32 cellular contexts compared by ENCODE assay signal in the genomic region with DNA sequence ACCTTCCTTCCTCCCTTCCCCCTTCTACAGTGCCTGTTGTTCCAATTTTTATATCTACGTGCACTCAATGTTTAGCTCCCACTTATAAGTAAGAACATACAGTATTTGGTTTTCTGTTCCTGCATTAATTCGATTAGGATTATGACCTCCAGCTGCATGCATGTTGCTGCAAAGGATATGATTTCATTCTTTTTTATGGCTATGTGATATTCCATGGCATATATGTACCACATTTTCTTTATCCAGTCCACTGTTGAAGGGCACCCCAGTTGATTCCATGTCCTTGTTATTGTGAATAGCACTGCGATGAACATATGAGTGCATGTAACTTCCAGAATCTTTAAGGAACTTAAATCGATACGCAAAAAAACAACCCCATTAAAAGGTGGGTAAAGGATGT. TPM values are rescaled to one million over a fixed set of nuclear protein-coding genes. Genes with fewer than 3 reads are reported as not detected.
"Had no signal": no experiment of that assay in that cellular context is flagged by ENCODE, and none has a peak within 500 bp of the region (broad histone marks: within the 10 kb centered on the region; RNA-seq: fewer than 3 reads in every experiment).

No MANE protein-coding gene starts in this region.

- DNase-seq: stimulated activated CD4-positive, alpha-beta T cell treated with anti-CD3 and anti-CD28 coated beads, Interleukin-2, amount 100 ng/mL, for 48 hours; stimulated activated CD4-positive, alpha-beta T cell treated with anti-CD3 and anti-CD28 coated beads, Interleukin-4, amount 100 ng/mL, for 1 hour; stimulated activated CD4-positive, alpha-beta T cell treated with anti-CD3 and anti-CD28 coated beads, Interleukin-4, amount 100 ng/mL, for 24 hours; stimulated activated CD4-positive, alpha-beta T cell treated with anti-CD3 and anti-CD28 coated beads, Interleukin-4, amount 100 ng/mL, for 4 hours; stimulated activated CD8-positive, alpha-beta memory T cell treated with anti-CD3 and anti-CD28 coated beads, Interleukin-4, amount 100 ng/mL, for 48 hours; stimulated activated naive B cell treated with anti-CD40 and anti-IgM and Interleukin-4, amounts not matched to agents 10 μg/mL and 1 μg/mL and 100 μg/mL, for 72 hours; stimulated activated naive CD4-positive, alpha-beta T cell; stimulated activated naive CD4-positive, alpha-beta T cell treated with Interleukin-2 at 50 U/mL for 16 hours; stimulated activated naive CD8-positive, alpha-beta T cell treated with anti-CD3 and anti-CD28 coated beads, Interleukin-15, amount 100 ng/mL, for 72 hours; stimulated activated naive CD8-positive, alpha-beta T cell treated with anti-CD3 and anti-CD28 coated beads, Interleukin-15, Interleukin-2, amounts not matched to agents 100 U/mL and 50 U/mL, for 24 hours; stomach; substantia nigra; testis; thyroid gland; tibial artery; transverse colon; trophoblast cell; upper lobe of left lung; upper lobe of right lung; uterus had no signal

- FAIRE-seq: urothelium cell line had no signal

- H3K27ac ChIP-seq: stomach, suprapubic skin, testis, thoracic aorta, thyroid gland, tibial artery, tibial nerve, transverse colon, upper lobe of left lung, upper lobe of right lung, uterus, vagina had no signal

- H3K36me3 Mint-ChIP-seq: stimulated activated effector memory CD8-positive, alpha-beta T cell treated with anti-CD3 and anti-CD28 coated beads, Interleukin-12 subunit alpha, Interleukin-12 subunit beta, amount 100 ng/mL, for 72 hours; stimulated activated memory B cell treated with anti-CD40 and anti-IgM and Interleukin-4, amounts not matched to agents 10 μg/mL and 1 μg/mL and 100 μg/mL, for 72 hours; stimulated activated naive B cell treated with anti-CD40 and anti-IgM and Interleukin-4, amounts not matched to agents 10 μg/mL and 1 μg/mL and 100 μg/mL, for 72 hours; type B pancreatic cell had no signal

- H3K4me3 ChIP-seq: stomach, suprapubic skin, testis, thoracic aorta, thyroid gland, tibial artery, tibial nerve, transverse colon, upper lobe of left lung, upper lobe of right lung, uterus, vagina had no signal

- H3K27me3 ChIP-seq: stomach, suprapubic skin, testis, thyroid gland, tibial artery, tibial nerve, transverse colon, upper lobe of left lung, upper lobe of right lung, uterus, vagina had no signal

- H3K27ac Mint-ChIP-seq: stimulated activated effector memory CD8-positive, alpha-beta T cell treated with anti-CD3 and anti-CD28 coated beads, Interleukin-12 subunit alpha, Interleukin-12 subunit beta, amount 100 ng/mL, for 72 hours; stimulated activated memory B cell treated with anti-CD40 and anti-IgM and Interleukin-4, amounts not matched to agents 10 μg/mL and 1 μg/mL and 100 μg/mL, for 72 hours; stimulated activated naive B cell treated with anti-CD40 and anti-IgM and Interleukin-4, amounts not matched to agents 10 μg/mL and 1 μg/mL and 100 μg/mL, for 72 hours; stimulated activated naive CD8-positive, alpha-beta T cell treated with anti-CD3 and anti-CD28 coated beads, Interleukin-15, amount 100 ng/mL, for 72 hours; stimulated activated naive CD8-positive, alpha-beta T cell treated with anti-CD3 and anti-CD28 coated beads, Interleukin-15, Interleukin-2, amounts not matched to agents 100 ng/mL and 50 ng/mL, for 24 hours; type B pancreatic cell had no signal

- ATAC-seq: stimulated activated effector memory CD8-positive, alpha-beta T cell treated with anti-CD3 and anti-CD28 coated beads, Interleukin-12 subunit alpha, Interleukin-12 subunit beta, amount 100 ng/mL, for 72 hours; stimulated activated memory B cell treated with anti-CD40 and anti-IgM and Interleukin-4, amounts not matched to agents 10 μg/mL and 1 μg/mL and 100 μg/mL, for 72 hours; stimulated activated naive B cell treated with anti-CD40 and anti-IgM and Interleukin-4, amounts not matched to agents 10 μg/mL and 1 μg/mL and 100 μg/mL, for 72 hours; stimulated activated naive CD8-positive, alpha-beta T cell treated with anti-CD3 and anti-CD28 coated beads, Interleukin-15, amount 100 ng/mL, for 72 hours; stimulated activated naive CD8-positive, alpha-beta T cell treated with anti-CD3 and anti-CD28 coated beads, Interleukin-15, Interleukin-2, amounts not matched to agents 100 U/mL and 50 U/mL, for 24 hours; upper lobe of right lung had no signal

- H3K4me1 ChIP-seq: stomach, suprapubic skin, testis, thyroid gland, tibial artery, tibial nerve, transverse colon, upper lobe of left lung, upper lobe of right lung, uterus, vagina had no signal

- H3K27me3 Mint-ChIP-seq: stimulated activated memory B cell treated with anti-CD40 and anti-IgM and Interleukin-4, amounts not matched to agents 10 μg/mL and 1 μg/mL and 100 μg/mL, for 72 hours; stimulated activated naive B cell treated with anti-CD40 and anti-IgM and Interleukin-4, amounts not matched to agents 10 μg/mL and 1 μg/mL and 100 μg/mL, for 72 hours; stimulated activated naive CD8-positive, alpha-beta T cell treated with anti-CD3 and anti-CD28 coated beads, Interleukin-15, amount 100 ng/mL, for 72 hours; stimulated activated naive CD8-positive, alpha-beta T cell treated with anti-CD3 and anti-CD28 coated beads, Interleukin-15, Interleukin-2, amounts not matched to agents 100 ng/mL and 50 ng/mL, for 24 hours; type B pancreatic cell had no signal

- H3K4me1 Mint-ChIP-seq: stimulated activated effector memory CD8-positive, alpha-beta T cell treated with anti-CD3 and anti-CD28 coated beads, Interleukin-12 subunit alpha, Interleukin-12 subunit beta, amount 100 ng/mL, for 72 hours; stimulated activated memory B cell treated with anti-CD40 and anti-IgM and Interleukin-4, amounts not matched to agents 10 μg/mL and 1 μg/mL and 100 μg/mL, for 72 hours; stimulated activated naive B cell treated with anti-CD40 and anti-IgM and Interleukin-4, amounts not matched to agents 10 μg/mL and 1 μg/mL and 100 μg/mL, for 72 hours; stimulated activated naive CD8-positive, alpha-beta T cell treated with anti-CD3 and anti-CD28 coated beads, Interleukin-15, amount 100 ng/mL, for 72 hours had no signal

- H3K9me3 ChIP-seq: stomach, suprapubic skin, testis, thoracic aorta, thyroid gland, tibial artery, tibial nerve, transverse colon, upper lobe of left lung, upper lobe of right lung, uterus, vagina had no signal

- H3K9me3 Mint-ChIP-seq: stimulated activated effector memory CD8-positive, alpha-beta T cell treated with anti-CD3 and anti-CD28 coated beads, Interleukin-12 subunit alpha, Interleukin-12 subunit beta, amount 100 ng/mL, for 72 hours; stimulated activated memory B cell treated with anti-CD40 and anti-IgM and Interleukin-4, amounts not matched to agents 10 μg/mL and 1 μg/mL and 100 μg/mL, for 72 hours; stimulated activated naive B cell treated with anti-CD40 and anti-IgM and Interleukin-4, amounts not matched to agents 10 μg/mL and 1 μg/mL and 100 μg/mL, for 72 hours; stimulated activated naive CD8-positive, alpha-beta T cell treated with anti-CD3 and anti-CD28 coated beads, Interleukin-15, amount 100 ng/mL, for 72 hours; stimulated activated naive CD8-positive, alpha-beta T cell treated with anti-CD3 and anti-CD28 coated beads, Interleukin-15, Interleukin-2, amounts not matched to agents 100 ng/mL and 50 ng/mL, for 24 hours; type B pancreatic cell had no signal

- H3K4me3 Mint-ChIP-seq: stimulated activated effector memory CD8-positive, alpha-beta T cell treated with anti-CD3 and anti-CD28 coated beads, Interleukin-12 subunit alpha, Interleukin-12 subunit beta, amount 100 ng/mL, for 72 hours; stimulated activated memory B cell treated with anti-CD40 and anti-IgM and Interleukin-4, amounts not matched to agents 10 μg/mL and 1 μg/mL and 100 μg/mL, for 72 hours; stimulated activated naive B cell treated with anti-CD40 and anti-IgM and Interleukin-4, amounts not matched to agents 10 μg/mL and 1 μg/mL and 100 μg/mL, for 72 hours; stimulated activated naive CD8-positive, alpha-beta T cell treated with anti-CD3 and anti-CD28 coated beads, Interleukin-15, amount 100 ng/mL, for 72 hours; stimulated activated naive CD8-positive, alpha-beta T cell treated with anti-CD3 and anti-CD28 coated beads, Interleukin-15, Interleukin-2, amounts not matched to agents 100 ng/mL and 50 ng/mL, for 24 hours; type B pancreatic cell had no signal

- H3K36me3 ChIP-seq: stomach, suprapubic skin, thoracic aorta, thyroid gland, tibial artery, tibial nerve, transverse colon, upper lobe of left lung, upper lobe of right lung, uterus, vagina had no signal

RNA-seq across cellular contexts. Expression of gene GNGT1, which starts 57.9 kb away (rescaled TPM):
- total RNA-seq: stomach, subcutaneous adipose tissue, suprapubic skin, temporal lobe, testis, thoracic aorta, thyroid gland, tibial nerve, transverse colon, upper lobe of left lung, upper lobe of right lung, uterus, vagina had no signal
- polyA plus RNA-seq: stomach, urinary bladder had no signal
